ENCODE assay signal across 8 cellular contexts in the genomic region with DNA sequence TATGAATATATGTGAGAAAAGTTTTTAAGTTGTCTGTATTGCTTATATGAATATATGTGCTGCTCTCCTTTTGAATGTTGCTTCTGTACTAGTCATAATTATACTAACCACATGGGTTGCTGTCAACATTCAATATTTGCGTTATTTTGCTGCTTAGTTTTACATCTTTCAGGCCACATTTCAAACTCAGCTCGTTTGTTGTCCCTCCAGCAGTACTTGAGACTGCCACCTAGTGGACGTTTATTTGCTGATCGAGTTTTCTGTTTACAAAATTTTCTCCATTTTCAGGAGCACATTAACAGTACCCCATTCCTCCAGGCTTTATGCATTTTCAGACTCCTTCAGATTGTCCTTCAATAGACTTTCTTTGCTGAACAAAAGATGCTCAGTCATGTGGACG.
DNase-seq lines count a peak whose midpoint lies in the region; ATAC-seq and TF ChIP-seq lines count a peak whose summit lies in the region.

No MANE protein-coding gene starts in this region.

- H4K20me1 ChIP-seq in KMS-11 (ENCODE audit: insufficient read depth), result no peaks in the 10 kb centered on the region

- H3K4me1 ChIP-seq in KMS-11 (ENCODE audit: low read depth, poor library complexity, severe bottlenecking), result peaks cover 12% of the 10 kb centered on the region

- no peaks in the 10 kb centered on the region for H3K36me3 ChIP-seq in KMS-11 (ENCODE audit: insufficient read depth)

- H3K27me3 ChIP-seq in KMS-11 (ENCODE audit: insufficient read depth, low read depth), result no peaks in the 10 kb centered on the region

- no peaks in the 10 kb centered on the region for H3K27me3 Mint-ChIP-seq in activated CD8-positive, alpha-beta T cell treated with anti-CD3 and anti-CD28 coated beads, Interleukin-2, amount 10 ng/mL, durations not matched to agents 7 days and 5 days (ENCODE audit: low read depth)
- H3K27me3 Mint-ChIP-seq in glutamatergic neuron (ENCODE audit: unreplicated experiment), result no peaks in the 10 kb centered on the region

- ATAC-seq in activated CD8-positive, alpha-beta T cell treated with anti-CD3 and anti-CD28 coated beads, Interleukin-2, amount 10 ng/mL, durations not matched to agents 7 days and 5 days, result no peak
- peak; percentile 61 for ATAC-seq in stimulated activated effector memory CD8-positive, alpha-beta T cell treated with anti-CD3 and anti-CD28 coated beads, Interleukin-12 subunit alpha, Interleukin-12 subunit beta, amount 100 ng/mL, for 72 hours
- ATAC-seq in HG02571 (IDR thresholded peaks at IDR 0.05; ENCODE audit: unreplicated experiment), result no peak
- ATAC-seq in HG03460 (IDR thresholded peaks at IDR 0.05; ENCODE audit: unreplicated experiment), result no peak

- H3K9ac ChIP-seq in KMS-11, result no peak overlapping the region

- no peak overlapping the region for H3K27ac ChIP-seq in KMS-11

- CTCF ChIA-PET in activated CD8-positive, alpha-beta T cell treated with anti-CD3 and anti-CD28 coated beads, Interleukin-2, amount 10 ng/mL, durations not matched to agents 7 days and 5 days (lab: Charles Lee), result interaction anchor here (0.6 to 3.9 kb wide), 10 partner anchors 24 to 204 kb away, joined by 3 to 54 read pairs (median 4); no protein-coding TSS in a partner anchor

- H2AFZ ChIP-seq in KMS-11 (ENCODE audit: low read depth), result peak overlapping the region; percentile 47; the same call in 1 of the 2 replicates

- H3K36me3 Mint-ChIP-seq in activated CD8-positive, alpha-beta T cell treated with anti-CD3 and anti-CD28 coated beads, Interleukin-2, amount 10 ng/mL, durations not matched to agents 7 days and 5 days (ENCODE audit: low read depth), result no peaks in the 10 kb centered on the region
- H3K36me3 Mint-ChIP-seq in glutamatergic neuron (ENCODE audit: unreplicated experiment), result no peaks in the 10 kb centered on the region
- no peaks in the 10 kb centered on the region for H3K36me3 Mint-ChIP-seq in stimulated activated effector memory CD8-positive, alpha-beta T cell treated with anti-CD3 and anti-CD28 coated beads, Interleukin-12 subunit alpha, Interleukin-12 subunit beta, amount 100 ng/mL, for 72 hours

- TF ChIP-seq CTCF in KMS-11 (conservative IDR thresholded peaks at IDR 0.05; ENCODE audit: low read depth, low read length) (peak; percentile 66), glutamatergic neuron (IDR thresholded peaks at IDR 0.05; ENCODE audit: partially characterized antibody, unreplicated experiment) (peak; percentile 62)

- no peaks in the 10 kb centered on the region for H3K79me2 ChIP-seq in KMS-11 (ENCODE audit: insufficient read depth, low read depth)

- POLR2A ChIA-PET in activated CD8-positive, alpha-beta T cell treated with anti-CD3 and anti-CD28 coated beads, Interleukin-2, amount 10 ng/mL, durations not matched to agents 7 days and 5 days (lab: Charles Lee), result no interaction called here

- H3K9me3 Mint-ChIP-seq in activated CD8-positive, alpha-beta T cell treated with anti-CD3 and anti-CD28 coated beads, Interleukin-2, amount 10 ng/mL, durations not matched to agents 7 days and 5 days (ENCODE audit: insufficient read depth), result no peaks in the 10 kb centered on the region
- H3K9me3 Mint-ChIP-seq in glutamatergic neuron (ENCODE audit: unreplicated experiment), result no peaks in the 10 kb centered on the region
- no peaks in the 10 kb centered on the region for H3K9me3 Mint-ChIP-seq in stimulated activated effector memory CD8-positive, alpha-beta T cell treated with anti-CD3 and anti-CD28 coated beads, Interleukin-12 subunit alpha, Interleukin-12 subunit beta, amount 100 ng/mL, for 72 hours

- no peak overlapping the region for H3K4me3 ChIP-seq in KMS-11 (IDR thresholded peaks at IDR 0.05; ENCODE audit: insufficient read depth, low read depth, low read length)

- H3K27ac Mint-ChIP-seq in activated CD8-positive, alpha-beta T cell treated with anti-CD3 and anti-CD28 coated beads, Interleukin-2, amount 10 ng/mL, durations not matched to agents 7 days and 5 days, result no peak overlapping the region
- H3K27ac Mint-ChIP-seq in glutamatergic neuron (ENCODE audit: unreplicated experiment), result no peak overlapping the region
- no peak overlapping the region for H3K27ac Mint-ChIP-seq in stimulated activated effector memory CD8-positive, alpha-beta T cell treated with anti-CD3 and anti-CD28 coated beads, Interleukin-12 subunit alpha, Interleukin-12 subunit beta, amount 100 ng/mL, for 72 hours

- no peak overlapping the region for H3K4me2 ChIP-seq in KMS-11

- peak; percentile 15 for DNase-seq in stimulated activated CD4-positive, alpha-beta T cell treated with anti-CD3 and anti-CD28 coated beads, Interleukin-2, amount 100 ng/mL, for 4 hours (ENCODE audit: low read depth)
- no peak for DNase-seq in stimulated activated CD4-positive, alpha-beta T cell treated with anti-CD3 and anti-CD28 coated beads, Interleukin-1b, Interleukin-23, amount 100 ng/mL, for 48 hours
- DNase-seq in activated CD8-positive, alpha-beta T cell treated with anti-CD3 and anti-CD28 coated beads, Interleukin-2, amount 10 ng/mL, durations not matched to agents 7 days and 5 days, result peak; percentile 42
- no peak for DNase-seq in glutamatergic neuron
- no peak for DNase-seq in stimulated activated effector memory CD8-positive, alpha-beta T cell treated with anti-CD3 and anti-CD28 coated beads, Interleukin-12 subunit alpha, Interleukin-12 subunit beta, amount 100 ng/mL, for 72 hours (ENCODE audit: low spot score in 2 of 2)

- no peaks in the 10 kb centered on the region for H3K4me1 Mint-ChIP-seq in activated CD8-positive, alpha-beta T cell treated with anti-CD3 and anti-CD28 coated beads, Interleukin-2, amount 10 ng/mL, durations not matched to agents 7 days and 5 days (ENCODE audit: low read depth)
- H3K4me1 Mint-ChIP-seq in glutamatergic neuron (ENCODE audit: low read depth, unreplicated experiment), result no peaks in the 10 kb centered on the region
- no peaks in the 10 kb centered on the region for H3K4me1 Mint-ChIP-seq in stimulated activated effector memory CD8-positive, alpha-beta T cell treated with anti-CD3 and anti-CD28 coated beads, Interleukin-12 subunit alpha, Interleukin-12 subunit beta, amount 100 ng/mL, for 72 hours

- H3K4me3 Mint-ChIP-seq in activated CD8-positive, alpha-beta T cell treated with anti-CD3 and anti-CD28 coated beads, Interleukin-2, amount 10 ng/mL, durations not matched to agents 7 days and 5 days, result no peak overlapping the region
- H3K4me3 Mint-ChIP-seq in glutamatergic neuron (ENCODE audit: unreplicated experiment), result no peak overlapping the region
- no peak overlapping the region for H3K4me3 Mint-ChIP-seq in stimulated activated effector memory CD8-positive, alpha-beta T cell treated with anti-CD3 and anti-CD28 coated beads, Interleukin-12 subunit alpha, Interleukin-12 subunit beta, amount 100 ng/mL, for 72 hours

Comparison
In these comparisons a context has a peak if more than half of its experiments do, and no peak if none do; other contexts are left out.
1. DNase-seq: peak in stimulated activated CD4-positive, alpha-beta T cell treated with anti-CD3 and anti-CD28 coated beads, Interleukin-2, amount 100 ng/mL, for 4 hours (single experiment) and activated CD8-positive, alpha-beta T cell treated with anti-CD3 and anti-CD28 coated beads, Interleukin-2, amount 10 ng/mL, durations not matched to agents 7 days and 5 days (single experiment); none in stimulated activated CD4-positive, alpha-beta T cell treated with anti-CD3 and anti-CD28 coated beads, Interleukin-1b, Interleukin-23, amount 100 ng/mL, for 48 hours (single experiment), glutamatergic neuron (single experiment) and stimulated activated effector memory CD8-positive, alpha-beta T cell treated with anti-CD3 and anti-CD28 coated beads, Interleukin-12 subunit alpha, Interleukin-12 subunit beta, amount 100 ng/mL, for 72 hours (0 of 2).